In the genomic region with DNA sequence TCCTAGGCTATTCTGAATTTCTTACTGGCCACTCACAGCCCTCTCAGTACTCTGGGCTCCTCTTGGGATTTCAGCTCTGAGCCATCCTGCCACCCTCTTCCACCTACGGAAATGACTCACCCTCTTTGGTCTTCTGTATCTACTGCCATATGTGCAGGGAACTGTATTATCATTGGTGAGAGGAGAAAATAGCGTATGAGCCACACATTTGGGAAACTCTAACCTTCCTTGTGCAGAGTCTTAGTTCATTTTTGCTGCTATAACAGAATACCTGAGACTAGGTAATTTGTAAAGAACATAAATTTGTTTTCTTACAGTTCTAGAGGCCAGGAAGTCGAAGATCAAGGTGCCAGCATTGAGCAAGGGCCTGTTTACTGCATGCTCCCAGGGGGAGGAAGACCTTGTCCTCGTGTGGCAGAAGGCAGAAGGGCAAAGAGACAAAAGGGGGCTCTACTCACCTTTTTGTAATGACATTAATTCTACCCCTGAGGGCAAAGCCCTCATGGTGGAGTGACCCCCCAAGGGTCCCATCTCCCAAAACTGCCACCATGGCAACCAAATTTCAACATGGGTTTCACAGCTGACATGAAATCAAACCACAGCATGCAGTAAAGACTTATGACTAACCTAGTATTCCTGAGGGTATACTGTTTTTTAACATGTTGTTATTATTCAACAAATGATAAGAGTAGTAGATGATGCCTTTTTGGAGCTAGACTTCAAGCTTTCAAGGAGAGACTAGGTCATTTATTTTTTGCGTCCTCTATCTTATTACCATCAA, we compare ENCODE assay signal across 1 cellular context.
TF ChIP-seq lines count a peak whose summit lies in the region.

No MANE protein-coding gene starts in this region.

TF ChIP-seq in K562, 482 proteins besides CTCF, POLR2A, EP300 and RAD21 (continued from another document and continues in another):
- TF ChIP-seq DACH1 (IDR thresholded peaks at IDR 0.05; ENCODE audit: partially characterized antibody) (no peak), RFX7 (CRISPR knock-in tag; IDR thresholded peaks at IDR 0.05) (no peak), EGR1 (conservative IDR thresholded peaks at IDR 0.05) (peak; percentile 66), PCBP2 (IDR thresholded peaks at IDR 0.05; ENCODE audit: low read depth, low read length, poor library complexity, severe bottlenecking) (no peak), SLC30A9 (CRISPR knock-in tag; IDR thresholded peaks at IDR 0.05) (no peak), CBX1 (IDR thresholded peaks at IDR 0.05; ENCODE audit: low read depth) (no peak), PHTF2 (CRISPR knock-in tag; IDR thresholded peaks at IDR 0.05) (no peak), TGIF2 (CRISPR knock-in tag; IDR thresholded peaks at IDR 0.05) (no peak), SMC3 (conservative IDR thresholded peaks at IDR 0.05; ENCODE audit: insufficient read depth, low read depth, low read length) (no peak), TAL1 (IDR thresholded peaks at IDR 0.05) (peak; percentile 50), ZC3H8 (IDR thresholded peaks at IDR 0.05) (no peak), RB1 (IDR thresholded peaks at IDR 0.05; ENCODE audit: low read depth) (no peak), ZNF695 (CRISPR knock-in tag; IDR thresholded peaks at IDR 0.05) (no peak), ZNF274 (IDR thresholded peaks at IDR 0.05; ENCODE audit: borderline replicate concordance, low read depth, low read length) (no peak), SREBF2 (CRISPR knock-in tag; IDR thresholded peaks at IDR 0.05) (no peak), CC2D1A (IDR thresholded peaks at IDR 0.05) (no peak), ATF1 (CRISPR knock-in tag; IDR thresholded peaks at IDR 0.05) (no peak), ATF1 (tag; IDR thresholded peaks at IDR 0.05) (no peak), ZNF408 (CRISPR knock-in tag; IDR thresholded peaks at IDR 0.05; ENCODE audit: low read depth) (no peak), KDM1A (IDR thresholded peaks at IDR 0.05) (0 out of 4 replicates have a peak, but pooled peaks of 1 of the 2 experiments have one; percentile 8), C11orf30 (IDR thresholded peaks at IDR 0.05; ENCODE audit: low read depth) (0 out of 2 replicates have a peak, but pooled peaks have one; percentile 6), POLR3A (IDR thresholded peaks at IDR 0.05; ENCODE audit: borderline replicate concordance, extremely low read depth, insufficient read depth, insufficient read length) (no peak), ZFX (CRISPR knock-in tag; IDR thresholded peaks at IDR 0.05) (no peak), ESRRA (IDR thresholded peaks at IDR 0.05; ENCODE audit: borderline replicate concordance, low read depth) (no peak), TEAD4 (IDR thresholded peaks at IDR 0.05; ENCODE audit: low read length) (peak; percentile 50; the same call in 1 of the 2 replicates), TEAD4 (CRISPR knock-in tag; IDR thresholded peaks at IDR 0.05; ENCODE audit: borderline replicate concordance) (no peak), WHSC1 (IDR thresholded peaks at IDR 0.05; ENCODE audit: low read length) (no peak), ZNF174 (CRISPR knock-in tag; IDR thresholded peaks at IDR 0.05) (no peak), CCNT2 (IDR thresholded peaks at IDR 0.05; ENCODE audit: borderline replicate concordance, extremely low read depth, insufficient read length, low read depth, low read length) (no peak), CBFA2T2 (conservative IDR thresholded peaks at IDR 0.05) (peak; percentile 57), ZNF583 (CRISPR knock-in tag; IDR thresholded peaks at IDR 0.05) (no peak), HNRNPLL (IDR thresholded peaks at IDR 0.05; ENCODE audit: low read depth, low read length, poor library complexity, severe bottlenecking) (peak; percentile 39), ZNF586 (CRISPR knock-in tag; conservative IDR thresholded peaks at IDR 0.05) (no peak), EHMT2 (IDR thresholded peaks at IDR 0.05) (0 out of 2 replicates have a peak, but pooled peaks have one; percentile 63), MTF1 (CRISPR knock-in tag; IDR thresholded peaks at IDR 0.05; ENCODE audit: borderline replicate concordance) (no peak), POLR2AphosphoS5 (IDR thresholded peaks at IDR 0.05; ENCODE audit: control insufficient read depth, insufficient read depth, low read depth, low read length) (peak; percentile 29; the same call in 1 of the 2 replicates), SMARCA4 (IDR thresholded peaks at IDR 0.05) (peak; percentile 91), SMARCB1 (IDR thresholded peaks at IDR 0.05; ENCODE audit: insufficient read length, low read depth) (no peak), HIVEP1 (CRISPR knock-in tag; IDR thresholded peaks at IDR 0.05) (no peak), HCFC1 (IDR thresholded peaks at IDR 0.05; ENCODE audit: low read depth, low read length) (no peak), FOXK2 (conservative IDR thresholded peaks at IDR 0.05 in 1 of 2, IDR thresholded peaks at IDR 0.05 in 1 of 2; ENCODE audit: low read depth in 2 of 2) (no peak), ZNF589 (CRISPR knock-in tag; IDR thresholded peaks at IDR 0.05; ENCODE audit: low read depth) (no peak)
- TF ChIP-seq, protein P1, sequence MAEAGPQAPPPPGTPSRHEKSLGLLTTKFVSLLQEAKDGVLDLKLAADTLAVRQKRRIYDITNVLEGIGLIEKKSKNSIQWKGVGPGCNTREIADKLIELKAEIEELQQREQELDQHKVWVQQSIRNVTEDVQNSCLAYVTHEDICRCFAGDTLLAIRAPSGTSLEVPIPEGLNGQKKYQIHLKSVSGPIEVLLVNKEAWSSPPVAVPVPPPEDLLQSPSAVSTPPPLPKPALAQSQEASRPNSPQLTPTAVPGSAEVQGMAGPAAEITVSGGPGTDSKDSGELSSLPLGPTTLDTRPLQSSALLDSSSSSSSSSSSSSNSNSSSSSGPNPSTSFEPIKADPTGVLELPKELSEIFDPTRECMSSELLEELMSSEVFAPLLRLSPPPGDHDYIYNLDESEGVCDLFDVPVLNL (CRISPR knock-in tag; IDR thresholded peaks at IDR 0.05; ENCODE audit: low read depth), result no peak
- TF ChIP-seq, protein P2, sequence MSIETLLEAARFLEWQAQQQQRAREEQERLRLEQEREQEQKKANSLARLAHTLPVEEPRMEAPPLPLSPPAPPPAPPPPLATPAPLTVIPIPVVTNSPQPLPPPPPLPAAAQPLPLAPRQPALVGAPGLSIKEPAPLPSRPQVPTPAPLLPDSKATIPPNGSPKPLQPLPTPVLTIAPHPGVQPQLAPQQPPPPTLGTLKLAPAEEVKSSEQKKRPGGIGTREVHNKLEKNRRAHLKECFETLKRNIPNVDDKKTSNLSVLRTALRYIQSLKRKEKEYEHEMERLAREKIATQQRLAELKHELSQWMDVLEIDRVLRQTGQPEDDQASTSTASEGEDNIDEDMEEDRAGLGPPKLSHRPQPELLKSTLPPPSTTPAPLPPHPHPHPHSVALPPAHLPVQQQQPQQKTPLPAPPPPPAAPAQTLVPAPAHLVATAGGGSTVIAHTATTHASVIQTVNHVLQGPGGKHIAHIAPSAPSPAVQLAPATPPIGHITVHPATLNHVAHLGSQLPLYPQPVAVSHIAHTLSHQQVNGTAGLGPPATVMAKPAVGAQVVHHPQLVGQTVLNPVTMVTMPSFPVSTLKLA (conservative IDR thresholded peaks at IDR 0.05), result 0 out of 4 replicates have a peak, but pooled peaks of 1 of the 2 experiments have one; percentile 22
- TF ChIP-seq, protein P3, sequence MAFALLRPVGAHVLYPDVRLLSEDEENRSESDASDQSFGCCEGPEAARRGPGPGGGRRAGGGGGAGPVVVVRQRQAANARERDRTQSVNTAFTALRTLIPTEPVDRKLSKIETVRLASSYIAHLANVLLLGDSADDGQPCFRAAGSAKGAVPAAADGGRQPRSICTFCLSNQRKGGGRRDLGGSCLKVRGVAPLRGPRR (CRISPR knock-in tag; IDR thresholded peaks at IDR 0.05), result no peak
- TF ChIP-seq, protein P4, sequence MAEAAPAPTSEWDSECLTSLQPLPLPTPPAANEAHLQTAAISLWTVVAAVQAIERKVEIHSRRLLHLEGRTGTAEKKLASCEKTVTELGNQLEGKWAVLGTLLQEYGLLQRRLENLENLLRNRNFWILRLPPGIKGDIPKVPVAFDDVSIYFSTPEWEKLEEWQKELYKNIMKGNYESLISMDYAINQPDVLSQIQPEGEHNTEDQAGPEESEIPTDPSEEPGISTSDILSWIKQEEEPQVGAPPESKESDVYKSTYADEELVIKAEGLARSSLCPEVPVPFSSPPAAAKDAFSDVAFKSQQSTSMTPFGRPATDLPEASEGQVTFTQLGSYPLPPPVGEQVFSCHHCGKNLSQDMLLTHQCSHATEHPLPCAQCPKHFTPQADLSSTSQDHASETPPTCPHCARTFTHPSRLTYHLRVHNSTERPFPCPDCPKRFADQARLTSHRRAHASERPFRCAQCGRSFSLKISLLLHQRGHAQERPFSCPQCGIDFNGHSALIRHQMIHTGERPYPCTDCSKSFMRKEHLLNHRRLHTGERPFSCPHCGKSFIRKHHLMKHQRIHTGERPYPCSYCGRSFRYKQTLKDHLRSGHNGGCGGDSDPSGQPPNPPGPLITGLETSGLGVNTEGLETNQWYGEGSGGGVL (CRISPR knock-in tag; IDR thresholded peaks at IDR 0.05), result no peak
- TF ChIP-seq, protein P5, sequence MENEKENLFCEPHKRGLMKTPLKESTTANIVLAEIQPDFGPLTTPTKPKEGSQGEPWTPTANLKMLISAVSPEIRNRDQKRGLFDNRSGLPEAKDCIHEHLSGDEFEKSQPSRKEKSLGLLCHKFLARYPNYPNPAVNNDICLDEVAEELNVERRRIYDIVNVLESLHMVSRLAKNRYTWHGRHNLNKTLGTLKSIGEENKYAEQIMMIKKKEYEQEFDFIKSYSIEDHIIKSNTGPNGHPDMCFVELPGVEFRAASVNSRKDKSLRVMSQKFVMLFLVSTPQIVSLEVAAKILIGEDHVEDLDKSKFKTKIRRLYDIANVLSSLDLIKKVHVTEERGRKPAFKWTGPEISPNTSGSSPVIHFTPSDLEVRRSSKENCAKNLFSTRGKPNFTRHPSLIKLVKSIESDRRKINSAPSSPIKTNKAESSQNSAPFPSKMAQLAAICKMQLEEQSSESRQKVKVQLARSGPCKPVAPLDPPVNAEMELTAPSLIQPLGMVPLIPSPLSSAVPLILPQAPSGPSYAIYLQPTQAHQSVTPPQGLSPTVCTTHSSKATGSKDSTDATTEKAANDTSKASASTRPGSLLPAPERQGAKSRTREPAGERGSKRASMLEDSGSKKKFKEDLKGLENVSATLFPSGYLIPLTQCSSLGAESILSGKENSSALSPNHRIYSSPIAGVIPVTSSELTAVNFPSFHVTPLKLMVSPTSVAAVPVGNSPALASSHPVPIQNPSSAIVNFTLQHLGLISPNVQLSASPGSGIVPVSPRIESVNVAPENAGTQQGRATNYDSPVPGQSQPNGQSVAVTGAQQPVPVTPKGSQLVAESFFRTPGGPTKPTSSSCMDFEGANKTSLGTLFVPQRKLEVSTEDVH (IDR thresholded peaks at IDR 0.05; ENCODE audit: low read depth, partially characterized antibody), result no peak
- TF ChIP-seq, protein P6, sequence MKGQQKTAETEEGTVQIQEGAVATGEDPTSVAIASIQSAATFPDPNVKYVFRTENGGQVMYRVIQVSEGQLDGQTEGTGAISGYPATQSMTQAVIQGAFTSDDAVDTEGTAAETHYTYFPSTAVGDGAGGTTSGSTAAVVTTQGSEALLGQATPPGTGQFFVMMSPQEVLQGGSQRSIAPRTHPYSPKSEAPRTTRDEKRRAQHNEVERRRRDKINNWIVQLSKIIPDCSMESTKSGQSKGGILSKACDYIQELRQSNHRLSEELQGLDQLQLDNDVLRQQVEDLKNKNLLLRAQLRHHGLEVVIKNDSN (CRISPR knock-in tag; IDR thresholded peaks at IDR 0.05), result no peak
- TF ChIP-seq, protein P7, sequence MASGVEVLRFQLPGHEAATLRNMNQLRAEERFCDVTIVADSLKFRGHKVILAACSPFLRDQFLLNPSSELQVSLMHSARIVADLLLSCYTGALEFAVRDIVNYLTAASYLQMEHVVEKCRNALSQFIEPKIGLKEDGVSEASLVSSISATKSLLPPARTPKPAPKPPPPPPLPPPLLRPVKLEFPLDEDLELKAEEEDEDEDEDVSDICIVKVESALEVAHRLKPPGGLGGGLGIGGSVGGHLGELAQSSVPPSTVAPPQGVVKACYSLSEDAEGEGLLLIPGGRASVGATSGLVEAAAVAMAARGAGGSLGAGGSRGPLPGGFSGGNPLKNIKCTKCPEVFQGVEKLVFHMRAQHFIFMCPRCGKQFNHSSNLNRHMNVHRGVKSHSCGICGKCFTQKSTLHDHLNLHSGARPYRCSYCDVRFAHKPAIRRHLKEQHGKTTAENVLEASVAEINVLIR (CRISPR knock-in tag; IDR thresholded peaks at IDR 0.05), result no peak
- TF ChIP-seq, protein P8, sequence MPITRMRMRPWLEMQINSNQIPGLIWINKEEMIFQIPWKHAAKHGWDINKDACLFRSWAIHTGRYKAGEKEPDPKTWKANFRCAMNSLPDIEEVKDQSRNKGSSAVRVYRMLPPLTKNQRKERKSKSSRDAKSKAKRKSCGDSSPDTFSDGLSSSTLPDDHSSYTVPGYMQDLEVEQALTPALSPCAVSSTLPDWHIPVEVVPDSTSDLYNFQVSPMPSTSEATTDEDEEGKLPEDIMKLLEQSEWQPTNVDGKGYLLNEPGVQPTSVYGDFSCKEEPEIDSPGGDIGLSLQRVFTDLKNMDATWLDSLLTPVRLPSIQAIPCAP (CRISPR knock-in tag; IDR thresholded peaks at IDR 0.05; ENCODE audit: borderline replicate concordance), result no peak
- TF ChIP-seq, protein P9, sequence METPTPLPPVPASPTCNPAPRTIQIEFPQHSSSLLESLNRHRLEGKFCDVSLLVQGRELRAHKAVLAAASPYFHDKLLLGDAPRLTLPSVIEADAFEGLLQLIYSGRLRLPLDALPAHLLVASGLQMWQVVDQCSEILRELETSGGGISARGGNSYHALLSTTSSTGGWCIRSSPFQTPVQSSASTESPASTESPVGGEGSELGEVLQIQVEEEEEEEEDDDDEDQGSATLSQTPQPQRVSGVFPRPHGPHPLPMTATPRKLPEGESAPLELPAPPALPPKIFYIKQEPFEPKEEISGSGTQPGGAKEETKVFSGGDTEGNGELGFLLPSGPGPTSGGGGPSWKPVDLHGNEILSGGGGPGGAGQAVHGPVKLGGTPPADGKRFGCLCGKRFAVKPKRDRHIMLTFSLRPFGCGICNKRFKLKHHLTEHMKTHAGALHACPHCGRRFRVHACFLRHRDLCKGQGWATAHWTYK (CRISPR knock-in tag; IDR thresholded peaks at IDR 0.05), result no peak
- TF ChIP-seq, protein P10, sequence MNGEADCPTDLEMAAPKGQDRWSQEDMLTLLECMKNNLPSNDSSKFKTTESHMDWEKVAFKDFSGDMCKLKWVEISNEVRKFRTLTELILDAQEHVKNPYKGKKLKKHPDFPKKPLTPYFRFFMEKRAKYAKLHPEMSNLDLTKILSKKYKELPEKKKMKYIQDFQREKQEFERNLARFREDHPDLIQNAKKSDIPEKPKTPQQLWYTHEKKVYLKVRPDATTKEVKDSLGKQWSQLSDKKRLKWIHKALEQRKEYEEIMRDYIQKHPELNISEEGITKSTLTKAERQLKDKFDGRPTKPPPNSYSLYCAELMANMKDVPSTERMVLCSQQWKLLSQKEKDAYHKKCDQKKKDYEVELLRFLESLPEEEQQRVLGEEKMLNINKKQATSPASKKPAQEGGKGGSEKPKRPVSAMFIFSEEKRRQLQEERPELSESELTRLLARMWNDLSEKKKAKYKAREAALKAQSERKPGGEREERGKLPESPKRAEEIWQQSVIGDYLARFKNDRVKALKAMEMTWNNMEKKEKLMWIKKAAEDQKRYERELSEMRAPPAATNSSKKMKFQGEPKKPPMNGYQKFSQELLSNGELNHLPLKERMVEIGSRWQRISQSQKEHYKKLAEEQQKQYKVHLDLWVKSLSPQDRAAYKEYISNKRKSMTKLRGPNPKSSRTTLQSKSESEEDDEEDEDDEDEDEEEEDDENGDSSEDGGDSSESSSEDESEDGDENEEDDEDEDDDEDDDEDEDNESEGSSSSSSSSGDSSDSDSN (IDR thresholded peaks at IDR 0.05; ENCODE audit: borderline replicate concordance in 1 of 2, low read depth in 2 of 2, low read length in 2 of 2), result no peak
